Comparison of ENCODE assay signal across 8 cellular contexts in the genomic region with DNA sequence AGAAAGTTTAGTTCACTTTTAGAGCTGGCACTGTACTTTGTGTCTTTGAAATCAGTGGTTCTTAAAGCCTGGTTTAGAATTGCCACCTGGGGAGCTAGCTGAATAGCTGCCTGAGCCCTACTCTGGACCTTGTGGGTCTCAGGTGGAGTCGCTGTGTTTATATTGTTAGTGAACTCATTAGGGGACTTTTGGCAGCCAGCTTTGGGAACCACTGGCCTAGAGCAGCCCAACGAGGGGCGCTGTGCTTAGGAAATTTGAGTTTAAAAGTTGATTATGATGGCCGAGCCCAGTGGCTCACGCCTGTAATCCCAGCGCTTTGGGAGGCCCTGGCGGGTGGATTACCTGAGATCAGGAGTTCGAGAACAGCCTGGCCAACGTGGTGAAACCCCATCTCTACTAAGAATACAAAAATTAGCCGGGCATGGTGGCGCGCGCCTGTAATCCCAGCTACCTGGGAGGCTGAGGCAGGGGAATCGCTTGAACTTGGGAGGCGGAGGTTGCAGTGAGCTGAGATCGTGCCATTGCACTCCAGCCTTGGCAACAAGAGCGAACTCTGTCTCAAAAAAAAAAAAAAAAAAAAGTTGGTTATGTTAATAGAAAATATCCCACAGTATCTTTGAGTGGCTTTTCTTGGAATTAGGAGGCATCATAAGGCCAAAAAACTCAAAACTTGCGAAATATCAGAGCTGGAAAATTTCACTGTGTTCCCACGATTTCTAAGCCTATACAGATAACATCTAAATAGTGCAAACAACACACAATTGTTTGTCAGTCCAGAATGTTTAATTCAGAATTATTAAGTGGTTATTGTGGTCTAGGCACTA. TPM values are rescaled to one million over a fixed set of nuclear protein-coding genes. Genes with fewer than 3 reads are reported as not detected.
A peak's percentile ranks its signal among the peaks of the same experiment; 100 is the strongest.
DNase-seq lines count a peak whose midpoint lies in the region; ATAC-seq lines count a peak whose summit lies in the region.

No MANE protein-coding gene starts in this region.

- ATAC-seq in GM21381 (IDR thresholded peaks at IDR 0.05; ENCODE audit: unreplicated experiment), result peak; percentile 9
- peak; percentile 18 for ATAC-seq in left lobe of liver

- no peaks in the 10 kb centered on the region for H3K9me3 Mint-ChIP-seq in CD8-positive, alpha-beta memory T cell

- no peak for DNase-seq in CD8-positive, alpha-beta memory T cell
- DNase-seq in HuH-7 (ENCODE audit: low spot score) (peak; percentile 8), amniotic epithelial cell (ENCODE audit: low read depth) (peak; percentile 64), left lobe of liver (ENCODE audit: low spot score) (no peak), superior temporal gyrus (ENCODE audit: extremely low spot score) (peak; percentile 25), AML-193 (lab: John Stamatoyannopoulos, UW) (no peak), T1000 (lab: John Stamatoyannopoulos, UW) (no peak)

- H3K4me1 ChIP-seq in CD8-positive, alpha-beta memory T cell (ENCODE audit: insufficient read depth, low read length), result peaks cover 32% of the 10 kb centered on the region

- H3K4me3 ChIP-seq in CD8-positive, alpha-beta memory T cell (ENCODE audit: low read length), result peak overlapping the region; percentile 75

- peak overlapping the region; percentile 90 to 99 (median 94) for H3K4me3 Mint-ChIP-seq in CD8-positive, alpha-beta memory T cell

- peaks cover 0 to 12% (median 0%) of the 10 kb centered on the region in 3 donors for H3K36me3 Mint-ChIP-seq in CD8-positive, alpha-beta memory T cell

- H3K4me1 Mint-ChIP-seq in CD8-positive, alpha-beta memory T cell, result peaks cover 43 to 52% (median 48%) of the 10 kb centered on the region in 3 donors

- H3K9me3 ChIP-seq in CD8-positive, alpha-beta memory T cell (ENCODE audit: low read length), result no peaks in the 10 kb centered on the region

- POLR2A ChIA-PET in CD8-positive, alpha-beta memory T cell (lab: Charles Lee), result interaction anchor here (2.8 kb wide), 1 partner anchor 13 kb away, joined by 11 read pairs; no protein-coding TSS in a partner anchor

- no peaks in the 10 kb centered on the region for H3K27me3 ChIP-seq in CD8-positive, alpha-beta memory T cell (ENCODE audit: insufficient read depth, low read length, poor library complexity, severe bottlenecking)

- CTCF ChIA-PET in CD8-positive, alpha-beta memory T cell (lab: Charles Lee), result interaction anchor here (2.7 kb wide), 1 partner anchor 13 kb away, joined by 23 read pairs; no protein-coding TSS in a partner anchor

- peak overlapping the region; percentile 84 to 100 (median 98) for H3K27ac Mint-ChIP-seq in CD8-positive, alpha-beta memory T cell

- H3K36me3 ChIP-seq in CD8-positive, alpha-beta memory T cell (ENCODE audit: insufficient read depth, low read length), result no peaks in the 10 kb centered on the region

- H3K27me3 Mint-ChIP-seq in CD8-positive, alpha-beta memory T cell, result no peaks in the 10 kb centered on the region

- H3K27ac ChIP-seq in CD8-positive, alpha-beta memory T cell (ENCODE audit: low read depth, low read length), result peak overlapping the region; percentile 81

RNA-seq across cellular contexts. Expression of a gene that starts 0.8 kb away (rescaled TPM):
- total RNA-seq in CD8-positive, alpha-beta memory T cell, result 10 to 100 TPM; 62.8 to 63.8 TPM
- 26.0 TPM for polyA plus RNA-seq in CD8-positive, alpha-beta memory T cell
- total RNA-seq in left lobe of liver, result 86.2 TPM

Comparison
In these comparisons a context has a peak if more than half of its experiments do, and no peak if none do; other contexts are left out.
1. DNase-seq: peak in HuH-7 (single experiment), amniotic epithelial cell (single experiment) and superior temporal gyrus (single experiment); none in CD8-positive, alpha-beta memory T cell (0 of 5), left lobe of liver (single experiment), AML-193 (0 of 2) and T1000 (single experiment).